In the genomic region with DNA sequence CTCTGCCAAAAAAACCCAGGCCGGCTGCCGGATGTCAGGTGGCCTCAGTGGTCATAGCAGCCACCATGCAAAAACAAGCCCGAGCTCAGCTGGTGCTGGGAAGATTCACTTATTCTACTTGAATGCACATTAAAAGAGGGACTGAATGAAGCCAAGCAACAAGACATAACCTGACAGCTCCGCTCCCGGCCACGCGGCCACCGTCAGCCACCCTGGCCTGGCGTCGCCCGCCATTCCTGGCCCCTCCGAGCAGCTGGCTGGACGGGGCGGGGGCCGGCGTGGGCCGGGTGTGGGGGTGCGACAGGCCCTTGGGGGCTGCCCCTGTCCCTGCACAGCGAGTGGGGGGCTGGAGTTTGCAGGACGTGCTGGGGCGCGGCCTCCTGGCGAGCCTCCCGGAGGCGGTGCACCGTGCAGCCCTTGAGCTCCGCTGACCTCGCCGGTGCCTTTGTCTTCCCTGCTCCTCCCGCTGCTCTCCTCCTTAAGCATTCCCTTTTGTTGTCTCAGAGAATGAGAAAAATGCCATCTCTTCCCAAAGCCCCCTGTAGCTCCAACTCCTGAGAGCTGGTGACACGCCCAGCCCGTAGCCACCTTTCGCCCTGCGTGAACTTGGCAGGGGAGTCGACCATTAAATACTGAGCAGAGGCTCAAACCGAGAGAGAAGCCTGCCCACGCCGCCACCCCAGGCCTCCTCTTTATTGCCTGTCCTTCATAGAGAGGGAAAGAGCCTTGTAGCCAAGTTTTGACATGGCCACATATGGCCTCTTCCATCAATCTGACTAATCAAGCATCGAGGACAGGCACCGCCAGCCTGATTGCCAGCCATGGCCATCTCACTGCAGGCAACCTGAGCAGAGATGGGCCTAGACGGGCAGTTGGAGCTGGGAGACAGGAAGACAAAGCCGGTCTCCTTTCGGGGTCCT, we compare ENCODE assay signal across 12 cellular contexts.
"Had no signal": no experiment of that assay in that cellular context is flagged by ENCODE, and none has a peak within 500 bp of the region (broad histone marks: within the 10 kb centered on the region; RNA-seq: fewer than 3 reads in every experiment).

No MANE protein-coding gene starts in this region.

- DNase-seq: activated CD4-positive, alpha-beta T cell treated with anti-CD3 and anti-CD28 coated beads, Interleukin-2, amount 50 U/mL, for 1 hour; activated gamma-delta T cell; activated T-cell treated with anti-CD3 and anti-CD28 coated beads, Interleukin-2, amount 50 U/mL, for 1 hour; effector CD4-positive, alpha-beta T cell; foreskin melanocyte; lower lobe of right lung; naive thymus-derived CD4-positive, alpha-beta T cell; sigmoid colon; stimulated activated CD4-positive, alpha-beta T cell treated with anti-CD3 and anti-CD28 coated beads, Interleukin-2, amount 100 ng/mL, for 48 hours; stimulated activated naive CD4-positive, alpha-beta T cell treated with Interleukin-2 at 50 U/mL for 16 hours; testis had no signal

- ATAC-seq: lower lobe of right lung; naive thymus-derived CD4-positive, alpha-beta T cell; SK-N-SH treated with all-trans-retinoic acid at 6 μM for 48 hours had no signal

- H3K27ac ChIP-seq: lower lobe of right lung, sigmoid colon, testis had no signal

- H3K27me3 ChIP-seq: testis had no signal

- H3K4me1 ChIP-seq: lower lobe of right lung, sigmoid colon, testis had no signal

- H3K9me3 ChIP-seq: lower lobe of right lung, sigmoid colon, testis had no signal

- H3K36me3 ChIP-seq: lower lobe of right lung, sigmoid colon had no signal

- H3K4me3 ChIP-seq: lower lobe of right lung, sigmoid colon, testis had no signal
